In the genomic region with DNA sequence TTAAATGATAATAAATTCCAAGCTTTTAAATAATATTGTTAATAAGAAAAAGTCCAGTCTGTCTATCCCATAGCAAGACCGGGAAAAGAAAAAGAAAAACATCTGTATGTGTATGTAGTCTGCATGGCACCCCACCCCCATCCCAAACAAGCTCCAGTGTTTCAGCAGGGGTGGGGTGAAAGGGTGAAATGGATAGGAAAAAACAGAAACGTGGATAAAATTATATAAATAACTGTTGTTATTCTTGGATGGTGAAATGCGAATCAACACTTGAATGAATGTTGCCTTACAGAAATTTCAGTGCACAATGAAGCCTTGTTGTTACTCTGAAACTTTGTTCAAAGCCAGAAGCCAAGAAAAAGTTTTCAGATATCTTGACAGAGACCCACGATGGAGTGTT, we compare ENCODE assay signal across 24 cellular contexts. TPM values are rescaled to one million over a fixed set of nuclear protein-coding genes. Genes with fewer than 3 reads are reported as not detected.
DNase-seq lines count a peak whose midpoint lies in the region; ATAC-seq and TF ChIP-seq lines count a peak whose summit lies in the region.
"Had no signal": no experiment of that assay in that cellular context is flagged by ENCODE, and none has a peak within 500 bp of the region (broad histone marks: within the 10 kb centered on the region; RNA-seq: fewer than 3 reads in every experiment).

No MANE protein-coding gene starts in this region.

- peak; percentile 84 for DNase-seq in COLO829 (ENCODE audit: low spot score)
- peak; percentile 67 for DNase-seq in SK-MEL-5 (ENCODE audit: low read depth, low spot score)
- peak; percentile 25 for DNase-seq in epidermal melanocyte (ENCODE audit: insufficient read length, low spot score)
- peak; percentile 54 for DNase-seq in sciatic nerve (ENCODE audit: low spot score)
- no peak for DNase-seq in activated naive CD4-positive, alpha-beta T cell (lab: John Stamatoyannopoulos, UW)
- no peak for DNase-seq in AML-193 (lab: John Stamatoyannopoulos, UW)
- no peak for DNase-seq in EL
- no peak for DNase-seq in hepatocyte (ENCODE audit: low spot score)
- DNase-seq: BE2C; C1 segment of cervical spinal cord; Caco-2; Calu3; CD4-positive, alpha-beta memory T cell; CD4-positive, CD25-positive, alpha-beta regulatory T cell; CD8-positive, alpha-beta memory T cell; DMS79 treated with DMSO at 0.1 percent for 48 hours; GDM1 had no signal

- H3K4me3 ChIP-seq in hepatocyte = no peak overlapping the region
- H3K4me3 ChIP-seq: A549, BLaER1, GM12878 had no signal

- no peaks in the 10 kb centered on the region for H3K79me2 ChIP-seq in hepatocyte

- H3K36me3 ChIP-seq in hepatocyte (replicated peaks; ENCODE audit: insufficient read depth, low read depth) = no peaks in the 10 kb centered on the region
- H3K36me3 ChIP-seq: BE2C, BLaER1 had no signal

- no peak overlapping the region for H3K4me2 ChIP-seq in hepatocyte
- H3K4me2 ChIP-seq: A549, BLaER1 had no signal

- no peak overlapping the region for H2AFZ ChIP-seq in hepatocyte

- no peak for TF ChIP-seq CTCF in hepatocyte (IDR thresholded peaks at IDR 0.05; ENCODE audit: poor library complexity)

- WGBS in hepatocyte (ENCODE audit: low lambda C conversion rate, missing lambda C conversion rate) = 76% methylated on average over 4 of the region's 4 CpGs

- no peaks in the 10 kb centered on the region for H4K20me1 ChIP-seq in hepatocyte (ENCODE audit: insufficient read depth, poor library complexity, severe bottlenecking)
- H4K20me1 ChIP-seq: BLaER1 had no signal

- peak; percentile 62 for ATAC-seq in sciatic nerve
- ATAC-seq: A549, GM12878 had no signal

- no peak overlapping the region for H3K27ac ChIP-seq in hepatocyte
- H3K27ac ChIP-seq: 22Rv1, A549, BLaER1 had no signal

- intact Hi-C loops in sciatic nerve (cut with DNase I) = no loop called here

- H3K27me3 ChIP-seq in hepatocyte = no peaks in the 10 kb centered on the region
- H3K27me3 ChIP-seq: BLaER1 had no signal

- in situ Hi-C loops in SK-MEL-5 (cut with HindIII; ENCODE audit: low pct_unique_long_range_greater_than_20kb, low sequenced_read_pairs) = no loop called here

- H3K9me3 ChIP-seq in hepatocyte (ENCODE audit: low read depth) = no peaks in the 10 kb centered on the region
- H3K9me3 ChIP-seq: A549, BE2C, BLaER1, Caco-2 had no signal

- no peaks in the 10 kb centered on the region for H3K9me2 ChIP-seq in hepatocyte (replicated peaks; ENCODE audit: insufficient read depth)

- H3K4me1 ChIP-seq in hepatocyte (ENCODE audit: insufficient read depth) = no peaks in the 10 kb centered on the region
- H3K4me1 ChIP-seq: A549, BE2C, BLaER1, Caco-2 had no signal

RNA-seq across cellular contexts. Expression of gene HAO1, which starts 31.4 kb away (rescaled TPM):
- total RNA-seq in SK-MEL-5 (2014; rRNA removed; shearing (Covaris generic)) = not detected in 2 replicates
- not detected in 2 replicates for polyA plus RNA-seq in SK-MEL-5 (2015; cell fraction: cytosol; rRNA removed)
- polyA plus RNA-seq in SK-MEL-5 (2015; cell fraction: nucleus; rRNA removed) = not detected in 2 replicates
- total RNA-seq in sciatic nerve (not detected), hepatocyte (0.72 and 2.7 TPM in 2 replicates)
- 1.0 and 1.7 TPM in 2 replicates for polyA plus RNA-seq in hepatocyte
- total RNA-seq: A172; Caco-2; Calu3; CD4-positive, alpha-beta memory T cell; CD4-positive, CD25-positive, alpha-beta regulatory T cell; CD8-positive, alpha-beta memory T cell; G401; GM12878 had no signal
- polyA plus RNA-seq: CD14-positive monocyte; CD4-positive, alpha-beta memory T cell; CD4-positive, CD25-positive, alpha-beta regulatory T cell; CD8-positive, alpha-beta memory T cell had no signal

Comparison
In these comparisons a context has a peak if more than half of its experiments do, and no peak if none do; other contexts are left out.
1. DNase-seq: peak in COLO829 (single experiment), SK-MEL-5 (single experiment), epidermal melanocyte (single experiment) and sciatic nerve (single experiment); none in activated naive CD4-positive, alpha-beta T cell (0 of 4), AML-193 (0 of 2), EL (single experiment) and hepatocyte (single experiment).